In genomic region chr11:26584818-26585217, GRCh38 we compare ENCODE assay signal across 16 cellular contexts. TPM values are rescaled to one million over a fixed set of nuclear protein-coding genes. Genes with fewer than 3 reads are reported as not detected.
"Had no signal": no experiment of that assay in that cellular context is flagged by ENCODE, and none has a peak within 500 bp of the region (broad histone marks: within the 10 kb centered on the region; RNA-seq: fewer than 3 reads in every experiment).

No MANE protein-coding gene starts in this region.

- H3K27ac ChIP-seq: cardiac muscle cell, heart right ventricle, ovary, right lobe of liver, upper lobe of right lung had no signal

- ATAC-seq: activated T-helper 17 cell treated with anti-CD3 and anti-CD28 coated beads, Interleukin-2, amount 50 U/mL, for 72 hours; gastroesophageal sphincter; heart right ventricle; left lobe of liver; naive thymus-derived CD4-positive, alpha-beta T cell; right lobe of liver; upper lobe of right lung had no signal

- DNase-seq: activated naive CD4-positive, alpha-beta T cell treated with Interleukin-2 at 50 U/mL for 16 hours; heart right ventricle; naive thymus-derived CD4-positive, alpha-beta T cell; ovary; right lobe of liver; T-helper 9 cell; upper lobe of right lung had no signal

- H3K36me3 ChIP-seq: cardiac muscle cell, gastroesophageal sphincter, heart right ventricle, ovary, right lobe of liver, suprapubic skin, upper lobe of right lung had no signal

- H3K4me1 ChIP-seq: heart right ventricle, right lobe of liver, upper lobe of right lung had no signal

- H3K9me3 ChIP-seq: gastroesophageal sphincter, heart right ventricle, ovary, right lobe of liver, suprapubic skin, upper lobe of right lung had no signal

- H3K4me3 ChIP-seq: cardiac muscle cell, gastroesophageal sphincter, heart right ventricle, ovary, right lobe of liver, suprapubic skin, upper lobe of right lung had no signal

- H3K27me3 ChIP-seq: cardiac muscle cell, gastroesophageal sphincter, heart right ventricle, ovary, right lobe of liver, suprapubic skin, upper lobe of right lung had no signal

RNA-seq across cellular contexts. Expression of gene MUC15, which starts 12.8 kb away (rescaled TPM):
- total RNA-seq: activated T-helper 17 cell treated with anti-CD3 and anti-CD28 coated beads, Interleukin-2, amount 50 U/mL, for 72 hours; cardiac muscle cell; dermis microvascular lymphatic vessel endothelial cell; epithelial cell of proximal tubule; heart right ventricle; left lobe of liver; mononuclear cell; naive thymus-derived CD4-positive, alpha-beta T cell; pulmonary artery endothelial cell; right lobe of liver had no signal
- polyA plus RNA-seq: cardiac muscle cell; naive thymus-derived CD4-positive, alpha-beta T cell had no signal
